Comparison of ENCODE assay signal across 9 cellular contexts in genomic region chrX:65697173-65697572, GRCh38.
DNase-seq lines count a peak whose midpoint lies in the region; ATAC-seq and TF ChIP-seq lines count a peak whose summit lies in the region.
"Had no signal": no experiment of that assay in that cellular context is flagged by ENCODE, and none has a peak within 500 bp of the region (broad histone marks: within the 10 kb centered on the region; RNA-seq: fewer than 3 reads in every experiment).

No MANE protein-coding gene starts in this region.

- peak overlapping the region; percentile 60 for H3K27ac ChIP-seq in effector memory CD4-positive, alpha-beta T cell (ENCODE audit: insufficient read depth, low read length, poor library complexity, severe bottlenecking)
- H3K27ac ChIP-seq in neutrophil: peak overlapping the region; percentile 94

- H3K4me1 ChIP-seq in effector memory CD4-positive, alpha-beta T cell (ENCODE audit: control insufficient read depth, insufficient read depth, low read length, poor library complexity, severe bottlenecking): peaks cover 64% of the 10 kb centered on the region
- H3K4me1 ChIP-seq in neutrophil (ENCODE audit: control insufficient read depth in 1 of 2, insufficient read depth in 1 of 2, low read depth in 1 of 2, low read length in 1 of 2): peaks cover 82 to 89% of the 10 kb centered on the region in 2 experiments

- ATAC-seq in GM18502 (IDR thresholded peaks at IDR 0.05; ENCODE audit: poor library complexity, unreplicated experiment): no peak
- ATAC-seq in HG03442 (IDR thresholded peaks at IDR 0.05; ENCODE audit: unreplicated experiment): no peak

- no peaks in the 10 kb centered on the region for H3K9me3 ChIP-seq in effector memory CD4-positive, alpha-beta T cell (ENCODE audit: control insufficient read depth, low read length)
- no peaks in the 10 kb centered on the region for H3K9me3 ChIP-seq in neutrophil

- DNase-seq in EH (ENCODE audit: low read depth) (peak; percentile 92), NCI-H82 (lab: John Stamatoyannopoulos, UW) (peak; percentile 95), HuH-7 (ENCODE audit: low spot score) (no peak), activated gamma-delta T cell treated with Interleukin-2 at 50 U/mL for 16 hours (no peak)
- DNase-seq in effector memory CD4-positive, alpha-beta T cell: no peak
- DNase-seq: NCI-H2081 treated with DMSO at 0.1 percent for 48 hours had no signal

- no peaks in the 10 kb centered on the region for H3K27me3 ChIP-seq in effector memory CD4-positive, alpha-beta T cell (replicated peaks; ENCODE audit: control insufficient read depth, insufficient read depth, low read length, poor library complexity, severe bottlenecking)
- no peaks in the 10 kb centered on the region for H3K27me3 ChIP-seq in neutrophil

- H3K36me3 ChIP-seq in effector memory CD4-positive, alpha-beta T cell (ENCODE audit: control insufficient read depth, insufficient read depth, low read length): no peaks in the 10 kb centered on the region
- no peaks in the 10 kb centered on the region for H3K36me3 ChIP-seq in neutrophil

- peak overlapping the region; percentile 20 for H3K4me3 ChIP-seq in effector memory CD4-positive, alpha-beta T cell (ENCODE audit: insufficient read depth, low read depth, low read length, poor library complexity, severe bottlenecking)
- H3K4me3 ChIP-seq in neutrophil (ENCODE audit: low read depth in 1 of 2, low read length in 1 of 2): peak overlapping the region; percentile 54 to 56

- TF ChIP-seq CTCF in neutrophil (IDR thresholded peaks at IDR 0.05): no peak

Comparison
In these comparisons a context has a peak if more than half of its experiments do, and no peak if none do; other contexts are left out.
1. DNase-seq: peak in EH (single experiment) and NCI-H82 (single experiment); none in effector memory CD4-positive, alpha-beta T cell (0 of 3), HuH-7 (single experiment) and activated gamma-delta T cell treated with Interleukin-2 at 50 U/mL for 16 hours (single experiment).